In the genomic region with DNA sequence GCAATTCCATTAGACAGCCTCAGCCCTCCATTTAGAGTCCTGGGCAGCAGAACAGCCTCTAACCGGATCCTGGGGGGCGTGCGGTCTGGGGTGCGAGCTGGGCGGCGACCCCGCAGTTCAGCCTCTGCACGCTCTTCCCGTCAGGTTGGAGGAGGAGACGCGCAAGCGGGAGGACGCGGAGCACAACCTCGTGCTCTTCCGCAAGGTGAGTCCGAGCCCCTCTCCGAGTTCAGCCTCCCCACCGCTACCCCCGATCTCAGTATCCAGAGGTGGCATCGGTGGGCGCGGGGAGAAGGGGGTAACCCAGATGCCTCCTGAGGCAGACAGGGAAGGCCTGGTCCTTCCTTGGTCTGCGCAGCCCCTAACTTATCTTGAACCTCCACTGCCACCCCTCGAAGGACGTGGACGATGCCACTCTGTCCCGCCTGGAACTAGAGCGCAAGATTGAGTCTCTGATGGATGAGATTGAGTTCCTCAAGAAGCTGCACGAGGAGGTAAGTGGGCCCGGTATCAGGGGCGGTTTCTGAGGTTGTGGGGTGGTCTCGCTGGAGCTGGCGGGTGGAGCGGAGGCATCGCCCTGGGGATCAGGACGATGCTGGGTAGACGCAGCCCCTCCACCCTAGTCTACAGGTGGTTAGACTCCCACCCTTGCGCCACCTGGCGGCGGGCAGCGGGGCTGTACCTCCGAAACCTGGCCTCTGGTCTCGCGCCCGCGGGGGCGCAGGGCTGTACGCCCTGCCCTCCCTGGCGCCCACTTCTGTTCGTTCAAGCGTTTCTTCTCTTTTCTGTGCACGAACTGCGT, we compare ENCODE assay signal across 8 cellular contexts. TPM values are rescaled to one million over a fixed set of nuclear protein-coding genes. Genes with fewer than 3 reads are reported as not detected.
DNase-seq lines count a peak whose midpoint lies in the region; ATAC-seq and TF ChIP-seq lines count a peak whose summit lies in the region.

No MANE protein-coding gene starts in this region.

- peak overlapping the region; percentile 27 for H3K4me3 ChIP-seq in RWPE2 (ENCODE audit: severe bottlenecking)
- H3K4me3 ChIP-seq in hepatocyte = no peak overlapping the region

- no peaks in the 10 kb centered on the region for H3K79me2 ChIP-seq in hepatocyte

- H3K9me3 ChIP-seq in RWPE2 (ENCODE audit: severe bottlenecking) (no peaks in the 10 kb centered on the region), hepatocyte (ENCODE audit: low read depth) (no peaks in the 10 kb centered on the region)

- 41% methylated on average over 53 of the region's 54 CpGs for WGBS in hepatocyte (ENCODE audit: low lambda C conversion rate, missing lambda C conversion rate)

- no peak overlapping the region for H3K27ac Mint-ChIP-seq in activated naive CD4-positive, alpha-beta T cell treated with anti-CD3 and anti-CD28 coated beads, Interleukin-2, amount 50 U/mL, for 72 hours

- peak; percentile 92 for DNase-seq in GM20000 (ENCODE audit: low spot score)
- peak; percentile 42 for DNase-seq in RWPE2 (ENCODE audit: low spot score)
- peak in 1 of 2 donors; percentile 78 for DNase-seq in activated naive CD4-positive, alpha-beta T cell treated with anti-CD3 and anti-CD28 coated beads, Interleukin-2, amount 50 U/mL, for 72 hours (ENCODE audit: low spot score in 2 of 2)
- peak; percentile 63 for DNase-seq in hepatocyte (ENCODE audit: low spot score)
- peak; percentile 71 for DNase-seq in stimulated activated CD4-positive, alpha-beta T cell treated with anti-CD3 and anti-CD28 coated beads, Interleukin-4, amount 100 ng/mL, for 1 hour

- H3K4me1 ChIP-seq in RWPE2 (ENCODE audit: insufficient read depth, poor library complexity, severe bottlenecking) = no peaks in the 10 kb centered on the region
- H3K4me1 ChIP-seq in hepatocyte (ENCODE audit: insufficient read depth) = peaks cover 15% of the 10 kb centered on the region

- no peaks in the 10 kb centered on the region for H3K9me2 ChIP-seq in hepatocyte (replicated peaks; ENCODE audit: insufficient read depth)

- TF ChIP-seq CTCF in 22Rv1 (IDR thresholded peaks at IDR 0.05) = peak; percentile 99
- TF ChIP-seq CTCF in GM20000 (IDR thresholded peaks at IDR 0.05; ENCODE audit: extremely low read depth, missing control alignments) = peak; percentile 73
- TF ChIP-seq CTCF in RWPE2 (IDR thresholded peaks at IDR 0.05; ENCODE audit: poor library complexity, severe bottlenecking) = peak; percentile 78
- peak; percentile 50 for TF ChIP-seq CTCF in hepatocyte (IDR thresholded peaks at IDR 0.05; ENCODE audit: poor library complexity)

- H3K27me3 ChIP-seq in RWPE2 (ENCODE audit: insufficient read depth, poor library complexity, severe bottlenecking) (peaks cover 24% of the 10 kb centered on the region), hepatocyte (peaks cover 63% of the 10 kb centered on the region)

- H3K4me2 ChIP-seq in hepatocyte = peak overlapping the region; percentile 84

- no peaks in the 10 kb centered on the region for H3K9me3 Mint-ChIP-seq in activated naive CD4-positive, alpha-beta T cell treated with anti-CD3 and anti-CD28 coated beads, Interleukin-2, amount 50 U/mL, for 72 hours

- ATAC-seq in RWPE2 (ENCODE audit: low read depth) = peak; percentile 44
- peak; percentile 77 to 81 for ATAC-seq in activated naive CD4-positive, alpha-beta T cell treated with anti-CD3 and anti-CD28 coated beads, Interleukin-2, amount 50 U/mL, for 72 hours
- no peak for ATAC-seq in HG02981 (IDR thresholded peaks at IDR 0.05; ENCODE audit: unreplicated experiment)
- ATAC-seq in HG02938 (IDR thresholded peaks at IDR 0.05; ENCODE audit: unreplicated experiment) = no peak

- H4K20me1 ChIP-seq in hepatocyte (ENCODE audit: insufficient read depth, poor library complexity, severe bottlenecking) = no peaks in the 10 kb centered on the region

- H2AFZ ChIP-seq in hepatocyte = no peak overlapping the region

- no peaks in the 10 kb centered on the region for H3K36me3 Mint-ChIP-seq in activated naive CD4-positive, alpha-beta T cell treated with anti-CD3 and anti-CD28 coated beads, Interleukin-2, amount 50 U/mL, for 72 hours

- no peaks in the 10 kb centered on the region for H3K36me3 ChIP-seq in RWPE2 (ENCODE audit: low read depth)
- no peaks in the 10 kb centered on the region for H3K36me3 ChIP-seq in hepatocyte (replicated peaks; ENCODE audit: insufficient read depth, low read depth)

- H3K27ac ChIP-seq in 22Rv1 (peak overlapping the region; percentile 83), RWPE2 (ENCODE audit: poor library complexity, severe bottlenecking) (no peak overlapping the region), hepatocyte (no peak overlapping the region)

RNA-seq across cellular contexts. Expression of gene PRPH, which starts 1.3 kb away (rescaled TPM):
- total RNA-seq in activated naive CD4-positive, alpha-beta T cell treated with anti-CD3 and anti-CD28 coated beads, Interleukin-2, amount 50 U/mL, for 72 hours = not detected
- 0.70 and 1.1 TPM in 2 replicates for total RNA-seq in hepatocyte
- polyA plus RNA-seq in hepatocyte = 1.3 and 1.7 TPM in 2 replicates

RNA-seq across cellular contexts. Expression of gene TROAP, which starts 26.8 kb away (rescaled TPM):
- 100 to 1,000 TPM in 1 of 2 donors, 10 to 100 TPM in 1; 67.4 to 134 TPM for total RNA-seq in activated naive CD4-positive, alpha-beta T cell treated with anti-CD3 and anti-CD28 coated beads, Interleukin-2, amount 50 U/mL, for 72 hours
- 3.4 and 4.1 TPM in 2 replicates for total RNA-seq in hepatocyte
- polyA plus RNA-seq in hepatocyte = 8.0 and 12.5 TPM in 2 replicates

RNA-seq across cellular contexts. Expression of gene TUBA1C, which starts 31.4 kb away (rescaled TPM):
- 100 to 1,000 TPM; 260 to 263 TPM for total RNA-seq in activated naive CD4-positive, alpha-beta T cell treated with anti-CD3 and anti-CD28 coated beads, Interleukin-2, amount 50 U/mL, for 72 hours
- total RNA-seq in hepatocyte = 422 and 528 TPM in 2 replicates
- 198 and 252 TPM in 2 replicates for polyA plus RNA-seq in hepatocyte

RNA-seq across cellular contexts. Expression of gene C1QL4, which starts 40.8 kb away (rescaled TPM):
- not detected for total RNA-seq in activated naive CD4-positive, alpha-beta T cell treated with anti-CD3 and anti-CD28 coated beads, Interleukin-2, amount 50 U/mL, for 72 hours
- not detected in 2 replicates for total RNA-seq in hepatocyte
- polyA plus RNA-seq in hepatocyte = not detected in 2 replicates

RNA-seq across cellular contexts. Expression of gene DNAJC22, which starts 50.5 kb away (rescaled TPM):
- total RNA-seq in activated naive CD4-positive, alpha-beta T cell treated with anti-CD3 and anti-CD28 coated beads, Interleukin-2, amount 50 U/mL, for 72 hours = under 1 TPM; 0.06 to 0.11 TPM
- total RNA-seq in hepatocyte = 28.3 and 30.7 TPM in 2 replicates
- 16.1 and 17.8 TPM in 2 replicates for polyA plus RNA-seq in hepatocyte

Comparison
In these comparisons a context has a peak if more than half of its experiments do, and no peak if none do; other contexts are left out.
1. ATAC-seq: peak in RWPE2 (single experiment) and activated naive CD4-positive, alpha-beta T cell treated with anti-CD3 and anti-CD28 coated beads, Interleukin-2, amount 50 U/mL, for 72 hours (2 of 2); none in HG02981 (single experiment) and HG02938 (single experiment).
2. RNA of gene TROAP, which starts 26.8 kb away (total RNA-seq): 67.4 to 134 TPM in activated naive CD4-positive, alpha-beta T cell treated with anti-CD3 and anti-CD28 coated beads, Interleukin-2, amount 50 U/mL, for 72 hours; 3.4 to 4.1 TPM in hepatocyte; every median in the first group is over 10 times any median in the second.
3. Peak in every context shown above with its lines, with median percentiles within 50 percentile points of each other: CTCF ChIP-seq.